ENCODE assay signal across 10 cellular contexts in genomic region chr11:86247608-86248007, GRCh38. TPM values are rescaled to one million over a fixed set of nuclear protein-coding genes. Genes with fewer than 3 reads are reported as not detected.
A peak's percentile ranks its signal among the peaks of the same experiment; 100 is the strongest.
DNase-seq lines count a peak whose midpoint lies in the region; ATAC-seq and TF ChIP-seq lines count a peak whose summit lies in the region.
"Had no signal": no experiment of that assay in that cellular context is flagged by ENCODE, and none has a peak within 500 bp of the region (broad histone marks: within the 10 kb centered on the region; RNA-seq: fewer than 3 reads in every experiment).

No MANE protein-coding gene starts in this region.

- H3K27me3 Mint-ChIP-seq in T-helper 1 cell treated with Interleukin-12 subunit alpha and Interleukin-12 subunit beta and Interleukin-4 antibody, amounts not matched to agents 30 μg/mL and 1 μg/mL, for 36 hours (ENCODE audit: low read depth): no peaks in the 10 kb centered on the region
- H3K27me3 Mint-ChIP-seq in activated CD8-positive, alpha-beta T cell treated with anti-CD3 and anti-CD28 coated beads for 36 hours: no peaks in the 10 kb centered on the region
- no peaks in the 10 kb centered on the region for H3K27me3 Mint-ChIP-seq in naive thymus-derived CD8-positive, alpha-beta T cell

- H3K27ac ChIP-seq in tibial artery: no peak overlapping the region

- no peak for TF ChIP-seq CTCF in activated CD8-positive, alpha-beta T cell treated with anti-CD3 and anti-CD28 coated beads for 36 hours (IDR thresholded peaks at IDR 0.05)
- TF ChIP-seq CTCF in tibial artery (IDR thresholded peaks at IDR 0.05): no peak

- TF ChIP-seq RAD21 in Ishikawa (IDR thresholded peaks at IDR 0.05; ENCODE audit: low read depth): no peak

- no peaks in the 10 kb centered on the region for H3K27me3 ChIP-seq in tibial artery

- peaks cover 8% of the 10 kb centered on the region for H3K36me3 Mint-ChIP-seq in T-helper 1 cell treated with Interleukin-12 subunit alpha and Interleukin-12 subunit beta and Interleukin-4 antibody, amounts not matched to agents 30 μg/mL and 1 μg/mL, for 36 hours (ENCODE audit: low read depth)
- H3K36me3 Mint-ChIP-seq in activated CD8-positive, alpha-beta T cell treated with anti-CD3 and anti-CD28 coated beads for 36 hours (ENCODE audit: low read depth): peaks cover 39% of the 10 kb centered on the region
- H3K36me3 Mint-ChIP-seq in naive thymus-derived CD8-positive, alpha-beta T cell: peaks cover 0 to 21% (median 0%) of the 10 kb centered on the region in 3 donors

- no peak overlapping the region for H3K4me3 ChIP-seq in tibial artery

- H3K36me3 ChIP-seq in tibial artery: no peaks in the 10 kb centered on the region

- H3K9me3 Mint-ChIP-seq in T-helper 1 cell treated with Interleukin-12 subunit alpha and Interleukin-12 subunit beta and Interleukin-4 antibody, amounts not matched to agents 30 μg/mL and 1 μg/mL, for 36 hours: no peaks in the 10 kb centered on the region
- H3K9me3 Mint-ChIP-seq in activated CD8-positive, alpha-beta T cell treated with anti-CD3 and anti-CD28 coated beads for 36 hours: no peaks in the 10 kb centered on the region
- H3K9me3 Mint-ChIP-seq in naive thymus-derived CD8-positive, alpha-beta T cell: no peaks in the 10 kb centered on the region
- H3K9me3 Mint-ChIP-seq: H9 had no signal

- H3K4me3 Mint-ChIP-seq in T-helper 1 cell treated with Interleukin-12 subunit alpha and Interleukin-12 subunit beta and Interleukin-4 antibody, amounts not matched to agents 30 μg/mL and 1 μg/mL, for 36 hours: peak overlapping the region; percentile 48
- H3K4me3 Mint-ChIP-seq in activated CD8-positive, alpha-beta T cell treated with anti-CD3 and anti-CD28 coated beads for 36 hours: no peak overlapping the region
- peak overlapping the region in 8 of 10 donors; percentile 1 to 51 (median 8) for H3K4me3 Mint-ChIP-seq in naive thymus-derived CD8-positive, alpha-beta T cell

- POLR2A ChIA-PET in activated CD8-positive, alpha-beta T cell treated with anti-CD3 and anti-CD28 coated beads for 36 hours (lab: Charles Lee): interaction anchor here (1.5 to 3.9 kb wide), 3 partner anchors 29 to 206 kb away, joined by 3 to 37 read pairs (median 4); partner anchors contain the start of gene PICALM
- POLR2A ChIA-PET in naive thymus-derived CD8-positive, alpha-beta T cell (lab: Charles Lee): no interaction called here

- CTCF ChIA-PET in activated CD8-positive, alpha-beta T cell treated with anti-CD3 and anti-CD28 coated beads for 36 hours (lab: Charles Lee): interaction anchor here (1.6 kb wide), 2 partner anchors 54 to 206 kb away, joined by 5 to 8 read pairs; no protein-coding TSS in a partner anchor

- no peaks in the 10 kb centered on the region for H3K9me3 ChIP-seq in tibial artery

- ATAC-seq in activated CD8-positive, alpha-beta T cell treated with anti-CD3 and anti-CD28 coated beads for 36 hours: no peak
- no peak for ATAC-seq in naive thymus-derived CD8-positive, alpha-beta T cell

- DNase-seq in T-helper 1 cell (no peak), tibial artery (no peak), COR-L47 (lab: John Stamatoyannopoulos, UW) (no peak), HCEC 1CT (no peak)
- DNase-seq in activated CD8-positive, alpha-beta T cell treated with anti-CD3 and anti-CD28 coated beads for 36 hours: no peak
- no peak for DNase-seq in naive thymus-derived CD8-positive, alpha-beta T cell
- DNase-seq: H9, NCI-H1105 treated with DMSO at 0.1 percent for 48 hours had no signal

- intact Hi-C loops in activated CD8-positive, alpha-beta T cell treated with anti-CD3 and anti-CD28 coated beads for 36 hours (cut with micrococcal nuclease): loop anchor here (5.0 kb wide), 1 partner anchor 40 kb away; no protein-coding TSS in a partner anchor
- intact Hi-C loops in tibial artery (cut with DNase I; ENCODE audit: low total_unique reads): no loop called here

- peak overlapping the region; percentile 41 for H3K27ac Mint-ChIP-seq in T-helper 1 cell treated with Interleukin-12 subunit alpha and Interleukin-12 subunit beta and Interleukin-4 antibody, amounts not matched to agents 30 μg/mL and 1 μg/mL, for 36 hours
- H3K27ac Mint-ChIP-seq in activated CD8-positive, alpha-beta T cell treated with anti-CD3 and anti-CD28 coated beads for 36 hours: peak overlapping the region; percentile 69
- peak overlapping the region in 5 of 10 donors; percentile 2 to 63 (median 20) for H3K27ac Mint-ChIP-seq in naive thymus-derived CD8-positive, alpha-beta T cell
- H3K27ac Mint-ChIP-seq: H9 had no signal

- peaks cover 0 to 36% (median 15%) of the 10 kb centered on the region in 4 donors for H3K4me1 ChIP-seq in tibial artery

- no peak for TF ChIP-seq EP300 in Ishikawa (IDR thresholded peaks at IDR 0.05; ENCODE audit: borderline replicate concordance)

- peaks cover 40% of the 10 kb centered on the region for H3K4me1 Mint-ChIP-seq in T-helper 1 cell treated with Interleukin-12 subunit alpha and Interleukin-12 subunit beta and Interleukin-4 antibody, amounts not matched to agents 30 μg/mL and 1 μg/mL, for 36 hours (ENCODE audit: low read depth)
- peaks cover 43% of the 10 kb centered on the region for H3K4me1 Mint-ChIP-seq in activated CD8-positive, alpha-beta T cell treated with anti-CD3 and anti-CD28 coated beads for 36 hours (ENCODE audit: low read depth)
- H3K4me1 Mint-ChIP-seq in naive thymus-derived CD8-positive, alpha-beta T cell: peaks cover 19 to 50% (median 38%) of the 10 kb centered on the region in 4 donors

TF ChIP-seq in Ishikawa, 13 proteins besides CTCF, POLR2A, EP300 and RAD21:
- TF ChIP-seq NFIC (IDR thresholded peaks at IDR 0.05): peak; percentile 48
- no peak for TF ChIP-seq ZBTB7A (IDR thresholded peaks at IDR 0.05; ENCODE audit: low read depth)
- no peak for TF ChIP-seq CEBPB (IDR thresholded peaks at IDR 0.05)
- 0 out of 2 replicates have a peak, but pooled peaks have one; percentile 8 for TF ChIP-seq YY1 (IDR thresholded peaks at IDR 0.05; ENCODE audit: low read depth)

RNA-seq across cellular contexts. Expression of gene EED, which starts 3.1 kb away (rescaled TPM):
- total RNA-seq in activated CD8-positive, alpha-beta T cell treated with anti-CD3 and anti-CD28 coated beads for 36 hours: 100 to 1,000 TPM; 114 to 117 TPM
- total RNA-seq in naive thymus-derived CD8-positive, alpha-beta T cell: 10 to 100 TPM; 31.1 to 31.5 TPM
- polyA plus RNA-seq in naive thymus-derived CD8-positive, alpha-beta T cell: 10 to 100 TPM; 10.9 to 19.2 (median 12.1) TPM

RNA-seq across cellular contexts. Expression of gene HIKESHI, which starts 54.4 kb away (rescaled TPM):
- total RNA-seq in activated CD8-positive, alpha-beta T cell treated with anti-CD3 and anti-CD28 coated beads for 36 hours: 10 to 100 TPM; 59.6 to 60.5 TPM
- total RNA-seq in naive thymus-derived CD8-positive, alpha-beta T cell: 10 to 100 TPM; 33.5 to 34.9 TPM
- polyA plus RNA-seq in naive thymus-derived CD8-positive, alpha-beta T cell: 10 to 100 TPM; 86.4 to 96.0 (median 94.3) TPM
